ENCODE assay signal across 2 cellular contexts in genomic region chr10:100634034-100634433, GRCh38.
TF ChIP-seq lines count a peak whose summit lies in the region.

No MANE protein-coding gene starts in this region.

TF ChIP-seq in IMR-90, 13 proteins besides CTCF, POLR2A, EP300 and RAD21:
- TF ChIP-seq MXI1 (IDR thresholded peaks at IDR 0.05; ENCODE audit: borderline replicate concordance, low read depth, low read length) = no peak
- TF ChIP-seq ELK1 (IDR thresholded peaks at IDR 0.05; ENCODE audit: borderline replicate concordance, low read depth, low read length) = no peak
- no peak for TF ChIP-seq NFE2L2 (IDR thresholded peaks at IDR 0.05; ENCODE audit: low read depth, low read length)
- no peak for TF ChIP-seq RFX5 (IDR thresholded peaks at IDR 0.05; ENCODE audit: low read depth, low read length)
- TF ChIP-seq MAFK (IDR thresholded peaks at IDR 0.05; ENCODE audit: low read depth, low read length) = no peak
- TF ChIP-seq RCOR1 (IDR thresholded peaks at IDR 0.05; ENCODE audit: insufficient replicate concordance, low read length) = no peak
- no peak for TF ChIP-seq SMC3 (IDR thresholded peaks at IDR 0.05; ENCODE audit: low read depth, low read length)
- TF ChIP-seq CHD1 (IDR thresholded peaks at IDR 0.05; ENCODE audit: low read depth, low read length) = no peak

TF ChIP-seq in H1, 55 proteins besides CTCF, POLR2A, EP300 and RAD21:
- no peak for TF ChIP-seq GABPA (IDR thresholded peaks at IDR 0.05; ENCODE audit: borderline replicate concordance, insufficient read depth, low read length)
- TF ChIP-seq CREB1 (IDR thresholded peaks at IDR 0.05) = no peak
- TF ChIP-seq TAF7 (optimal IDR thresholded peaks at IDR 0.05; ENCODE audit: borderline replicate concordance, low read depth, low read length) = no peak
- no peak for TF ChIP-seq CHD2 (IDR thresholded peaks at IDR 0.05; ENCODE audit: low read length)
